Comparison of ENCODE assay signal across 12 cellular contexts in genomic region chr5:14184082-14184481, GRCh38. TPM values are rescaled to one million over a fixed set of nuclear protein-coding genes. Genes with fewer than 3 reads are reported as not detected.
DNase-seq lines count a peak whose midpoint lies in the region; ATAC-seq and TF ChIP-seq lines count a peak whose summit lies in the region.
"Had no signal": no experiment of that assay in that cellular context is flagged by ENCODE, and none has a peak within 500 bp of the region (broad histone marks: within the 10 kb centered on the region; RNA-seq: fewer than 3 reads in every experiment).

No MANE protein-coding gene starts in this region.

- H3K27me3 ChIP-seq in gastrocnemius medialis: no peaks in the 10 kb centered on the region
- no peaks in the 10 kb centered on the region for H3K27me3 ChIP-seq in H7 (ENCODE audit: control insufficient read depth, insufficient read depth, low read length)
- H3K27me3 ChIP-seq: pancreas had no signal

- H3K27ac Mint-ChIP-seq in MCF 10A (ENCODE audit: low read depth, unreplicated experiment): peak overlapping the region; percentile 98

- H3K4me3 ChIP-seq in gastrocnemius medialis (no peak overlapping the region), H7 (ENCODE audit: insufficient read depth, low read depth, low read length) (no peak overlapping the region)
- H3K4me3 ChIP-seq: pancreas had no signal

- H3K36me3 ChIP-seq in gastrocnemius medialis (no peaks in the 10 kb centered on the region), H7 (replicated peaks; ENCODE audit: control insufficient read depth, insufficient read depth, low read length) (no peaks in the 10 kb centered on the region)
- H3K36me3 ChIP-seq: pancreas had no signal

- H3K9me3 ChIP-seq in gastrocnemius medialis: no peaks in the 10 kb centered on the region
- H3K9me3 ChIP-seq: pancreas had no signal

- ATAC-seq in left ventricle myocardium superior (peak; percentile 61), gastrocnemius medialis (peak in 1 of 2 donors; percentile 28), HG02759 (IDR thresholded peaks at IDR 0.05; ENCODE audit: unreplicated experiment) (no peak)

- H3K27me3 Mint-ChIP-seq in MCF 10A (ENCODE audit: insufficient read depth, unreplicated experiment): no peaks in the 10 kb centered on the region

- CTCF ChIA-PET in MCF 10A (lab: Yijun Ruan, JAX): interaction anchor here (0.5 to 1.1 kb wide), 5 partner anchors 40 to 483 kb away, joined by 3 read pairs; no protein-coding TSS in a partner anchor

- H3K4me1 Mint-ChIP-seq in MCF 10A (ENCODE audit: insufficient read depth, unreplicated experiment): peaks cover 59% of the 10 kb centered on the region

- no peak for TF ChIP-seq POLR2A in gastrocnemius medialis (IDR thresholded peaks at IDR 0.05)

- H3K27ac ChIP-seq in gastrocnemius medialis: peak overlapping the region; percentile 60 to 74 (median 71)
- H3K27ac ChIP-seq: pancreas had no signal

- H3K36me3 Mint-ChIP-seq in MCF 10A (ENCODE audit: insufficient read depth, unreplicated experiment): peaks cover 7% of the 10 kb centered on the region

- TF ChIP-seq CTCF in MCF 10A (IDR thresholded peaks at IDR 0.05; ENCODE audit: unreplicated experiment): no peak
- TF ChIP-seq CTCF in gastrocnemius medialis (IDR thresholded peaks at IDR 0.05 in 4 of 5, conservative IDR thresholded peaks at IDR 0.05 in 1 of 5): no peak

- POLR2A ChIA-PET in MCF 10A (lab: Yijun Ruan, JAX): interaction anchor here (0.7 to 5.2 kb wide), 6 partner anchors 10 to 471 kb away, joined by 3 to 63 read pairs (median 6); no protein-coding TSS in a partner anchor

- BruUV-seq in MCF 10A (replicated peaks; lab: Mats Ljungman, UMichigan): no TSS peak

- intact Hi-C loops in MCF 10A (cut with micrococcal nuclease): no loop called here
- intact Hi-C loops in left ventricle myocardium superior (cut with micrococcal nuclease): no loop called here
- intact Hi-C loops in gastrocnemius medialis (cut with DNase I; ENCODE audit: low total_unique reads): no loop called here

- H3K4me3 Mint-ChIP-seq in MCF 10A (ENCODE audit: unreplicated experiment): no peak overlapping the region

- DNase-seq in Ammon's horn (ENCODE audit: low spot score): peak; percentile 43
- no peak for DNase-seq in MCF 10A (ENCODE audit: unreplicated experiment)
- DNase-seq in left ventricle myocardium superior: no peak
- no peak for DNase-seq in gastrocnemius medialis
- no peak for DNase-seq in SHP77 treated with DMSO at 0.1 percent for 48 hours (lab: John Stamatoyannopoulos, UW)
- no peak for DNase-seq in H7
- DNase-seq in C1 segment of cervical spinal cord (lab: John Stamatoyannopoulos, UW): no peak
- DNase-seq: activated CD4-positive, CD25-positive, alpha-beta regulatory T cell treated with anti-CD3 and anti-CD28 coated beads, Interleukin-2, amount 50 U/mL, for 72 hours; NCI-H1105; pancreas; stimulated activated CD4-positive, alpha-beta T cell treated with anti-CD3 and anti-CD28 coated beads, Interleukin-4, amount 100 ng/mL, for 4 hours had no signal

- in situ Hi-C loops in gastrocnemius medialis (cut with MboI; ENCODE audit: low sequenced_read_pairs in 4 of 4): no loop called here

- H3K9me3 Mint-ChIP-seq in MCF 10A (ENCODE audit: unreplicated experiment): no peaks in the 10 kb centered on the region

- H3K4me1 ChIP-seq in gastrocnemius medialis: peaks cover 58 to 68% of the 10 kb centered on the region in 2 donors

RNA-seq across cellular contexts. Expression of gene TRIO, which starts 40.9 kb away (rescaled TPM):
- total RNA-seq in MCF 10A (2022): 134 and 136 TPM in 2 replicates
- 57.0 TPM for total RNA-seq in left ventricle myocardium superior
- 10 to 100 TPM; 31.5 to 57.5 (median 50.4) TPM for total RNA-seq in gastrocnemius medialis
- total RNA-seq in H7 (2014; rRNA removed; shearing (Covaris generic)): 39.7 and 49.3 TPM in 2 replicates
